Comparison of ENCODE assay signal across 23 cellular contexts in the genomic region with DNA sequence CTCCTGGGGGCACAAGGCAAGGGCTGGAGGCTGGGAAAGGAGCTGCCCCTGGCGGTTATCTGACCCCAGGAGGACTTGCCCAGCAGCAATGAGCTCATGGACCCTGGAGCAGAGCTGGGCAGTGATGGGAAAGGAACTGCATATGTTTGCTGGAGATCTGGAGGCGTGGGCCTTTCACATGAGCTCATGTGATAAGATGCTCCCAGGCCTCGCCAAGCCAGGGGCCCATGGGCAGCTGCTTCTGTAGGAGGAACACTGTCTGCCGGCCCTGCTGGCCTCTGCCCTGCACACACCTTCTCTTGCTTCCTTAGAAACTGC. TPM values are rescaled to one million over a fixed set of nuclear protein-coding genes. Genes with fewer than 3 reads are reported as not detected.
DNase-seq lines count a peak whose midpoint lies in the region; ATAC-seq and TF ChIP-seq lines count a peak whose summit lies in the region.
"Had no signal": no experiment of that assay in that cellular context is flagged by ENCODE, and none has a peak within 500 bp of the region (broad histone marks: within the 10 kb centered on the region; RNA-seq: fewer than 3 reads in every experiment).

No MANE protein-coding gene starts in this region.

- H4K91ac ChIP-seq in mesenchymal stem cell (ENCODE audit: low read length) = no peak overlapping the region

- H3K27me3 ChIP-seq in AG04450 (ENCODE audit: control insufficient read depth, insufficient read depth, low read length) (peaks cover 29% of the 10 kb centered on the region), neural progenitor cell (peaks cover 11% of the 10 kb centered on the region), mesenchymal stem cell (ENCODE audit: control insufficient read depth in 1 of 2, insufficient read depth in 1 of 2, low read length in 2 of 2) (peaks cover 25 to 58% of the 10 kb centered on the region in 2 experiments)
- H3K27me3 ChIP-seq: dorsolateral prefrontal cortex, upper lobe of right lung had no signal

- H2BK5ac ChIP-seq in mesenchymal stem cell (ENCODE audit: low read depth, low read length, poor library complexity, severe bottlenecking) = no peak overlapping the region

- peak overlapping the region; percentile 9 for H2AFZ ChIP-seq in neural progenitor cell (replicated peaks)
- H2AFZ ChIP-seq in mesenchymal stem cell (ENCODE audit: low read depth, low read length) = no peak overlapping the region

- H3K9me3 ChIP-seq in AG04450 (ENCODE audit: control insufficient read depth, insufficient read depth, low read length) (no peaks in the 10 kb centered on the region; the same call in 1 of the 2 replicates), neural progenitor cell (ENCODE audit: low read depth) (no peaks in the 10 kb centered on the region), mesenchymal stem cell (ENCODE audit: control insufficient read depth, low read length) (no peaks in the 10 kb centered on the region)
- H3K9me3 ChIP-seq: upper lobe of right lung had no signal

- ATAC-seq in GM18867 (IDR thresholded peaks at IDR 0.05; ENCODE audit: unreplicated experiment) (no peak), HG03571 (IDR thresholded peaks at IDR 0.05; ENCODE audit: unreplicated experiment) (no peak), HG03108 (IDR thresholded peaks at IDR 0.05; ENCODE audit: unreplicated experiment) (no peak)
- ATAC-seq: foreskin keratinocyte, HCT116, upper lobe of right lung had no signal

- no peak overlapping the region for H2BK12ac ChIP-seq in mesenchymal stem cell (ENCODE audit: low read length in 2 of 2)

- no peak overlapping the region for H3K18ac ChIP-seq in mesenchymal stem cell (ENCODE audit: low read depth in 1 of 2, low read length in 2 of 2)

- no peaks in the 10 kb centered on the region for H3K4me1 Mint-ChIP-seq in neural progenitor cell
- H3K4me1 Mint-ChIP-seq: central memory CD8-positive, alpha-beta T cell had no signal

- no peaks in the 10 kb centered on the region for H4K20me1 ChIP-seq in neural progenitor cell (ENCODE audit: low read depth)

- H3K79me1 ChIP-seq in mesenchymal stem cell (replicated peaks; ENCODE audit: low read length, poor library complexity, severe bottlenecking) = no peaks in the 10 kb centered on the region

- H3K9ac ChIP-seq in neural progenitor cell (no peak overlapping the region), mesenchymal stem cell (ENCODE audit: low read length) (no peak overlapping the region)

- no peak overlapping the region for H3K27ac Mint-ChIP-seq in neural progenitor cell

- no peaks in the 10 kb centered on the region for H3K36me3 ChIP-seq in neural progenitor cell
- no peaks in the 10 kb centered on the region for H3K36me3 ChIP-seq in mesenchymal stem cell (ENCODE audit: control insufficient read depth in 1 of 2, insufficient read depth in 2 of 2, low read depth in 1 of 2, low read length in 2 of 2)
- H3K36me3 ChIP-seq: upper lobe of right lung had no signal

- CTCF ChIA-PET in AG04450 (lab: Charles Lee) = interaction anchor here (0.8 kb wide), 1 partner anchor 34 kb away, joined by 3 read pairs; no protein-coding TSS in a partner anchor

- no peak overlapping the region for H2BK15ac ChIP-seq in mesenchymal stem cell (ENCODE audit: low read depth, poor library complexity, severe bottlenecking)

- no peaks in the 10 kb centered on the region for H3K9me3 Mint-ChIP-seq in neural progenitor cell
- H3K9me3 Mint-ChIP-seq: central memory CD8-positive, alpha-beta T cell had no signal

- no peak overlapping the region for H2BK120ac ChIP-seq in mesenchymal stem cell (ENCODE audit: low read depth, low read length)

- no peaks in the 10 kb centered on the region for H3K36me3 Mint-ChIP-seq in neural progenitor cell

- H3K4me3 ChIP-seq in AG04450 (ENCODE audit: low read depth, low read length) = no peak overlapping the region
- no peak overlapping the region for H3K4me3 ChIP-seq in fibroblast of pulmonary artery (replicated peaks; ENCODE audit: low read depth, low read length)
- no peak overlapping the region for H3K4me3 ChIP-seq in neural progenitor cell
- H3K4me3 ChIP-seq in mesenchymal stem cell (ENCODE audit: insufficient read depth in 1 of 2, low read depth in 1 of 2, low read length in 2 of 2) = no peak overlapping the region
- H3K4me3 ChIP-seq: dorsolateral prefrontal cortex, upper lobe of right lung had no signal

- H3K79me2 ChIP-seq in neural progenitor cell (ENCODE audit: low read depth) = no peaks in the 10 kb centered on the region

- no peak overlapping the region for H3K4me3 Mint-ChIP-seq in neural progenitor cell
- H3K4me3 Mint-ChIP-seq: central memory CD8-positive, alpha-beta T cell had no signal

- no peaks in the 10 kb centered on the region for H3F3A ChIP-seq in neural progenitor cell (ENCODE audit: low read depth)

- POLR2A ChIA-PET in AG04450 (lab: Yijun Ruan, JAX) = no interaction called here

- no peak for TF ChIP-seq CTCF in AG04450 (IDR thresholded peaks at IDR 0.05; ENCODE audit: low read depth, low read length)
- TF ChIP-seq CTCF in fibroblast of pulmonary artery (IDR thresholded peaks at IDR 0.05; ENCODE audit: low read length, missing control alignments) = no peak
- TF ChIP-seq CTCF in neural progenitor cell (IDR thresholded peaks at IDR 0.05) = no peak

- no peak overlapping the region for H2AK5ac ChIP-seq in mesenchymal stem cell (ENCODE audit: low read length, severe bottlenecking)

- peaks cover 12% of the 10 kb centered on the region for H3K27me3 Mint-ChIP-seq in neural progenitor cell (ENCODE audit: insufficient read depth, low read depth)

- H3K27ac ChIP-seq in AG04450 (ENCODE audit: low read depth, low read length) (peak overlapping the region; percentile 11), neural progenitor cell (no peak overlapping the region), mesenchymal stem cell (ENCODE audit: low read length, poor library complexity, severe bottlenecking) (no peak overlapping the region)
- H3K27ac ChIP-seq: dorsolateral prefrontal cortex, epithelial cell of prostate, foreskin keratinocyte, upper lobe of right lung had no signal

- peak overlapping the region in 1 of 2 experiments; percentile 28 for H3K4ac ChIP-seq in mesenchymal stem cell (ENCODE audit: low read depth in 1 of 2, low read length in 2 of 2)

- H3K4me1 ChIP-seq in neural progenitor cell = no peaks in the 10 kb centered on the region
- H3K4me1 ChIP-seq in mesenchymal stem cell (ENCODE audit: control insufficient read depth, insufficient read depth, low read depth, low read length) = peaks cover 4% of the 10 kb centered on the region
- H3K4me1 ChIP-seq: foreskin keratinocyte, upper lobe of right lung had no signal

- DNase-seq in AG04450 (ENCODE audit: low read depth, low spot score) = no peak
- peak; percentile 84 for DNase-seq in NCI-H226
- DNase-seq in fibroblast of pulmonary artery (ENCODE audit: low read depth) = peak; percentile 18
- DNase-seq in neural progenitor cell (ENCODE audit: low spot score) = no peak
- DNase-seq in mesenchymal stem cell = no peak
- DNase-seq: activated CD4-positive, alpha-beta T cell treated with anti-CD3 and anti-CD28 coated beads for 4 hours; activated naive CD4-positive, alpha-beta T cell treated with anti-CD3 and anti-CD28 coated beads, Interleukin-2, amount 50 U/mL, for 16 hours; dorsolateral prefrontal cortex; foreskin keratinocyte; NCI-H187 treated with DMSO at 0.1 percent for 48 hours; NCI-H2227 treated with DMSO at 0.1 percent for 48 hours; NCI-H82; occipital lobe; SHP77 treated with DMSO at 0.1 percent for 48 hours; upper lobe of right lung had no signal

- no peak overlapping the region for H3K23ac ChIP-seq in mesenchymal stem cell (ENCODE audit: low read length in 2 of 2)

- H3K14ac ChIP-seq in mesenchymal stem cell (ENCODE audit: low read length in 2 of 2) = no peak overlapping the region

- H3K4me2 ChIP-seq in neural progenitor cell (no peak overlapping the region), mesenchymal stem cell (ENCODE audit: low read length, poor library complexity, severe bottlenecking) (no peak overlapping the region)

- no peak overlapping the region for H4K8ac ChIP-seq in mesenchymal stem cell (ENCODE audit: low read length)

- WGBS in mesenchymal stem cell = 84% methylated on average over 4 of the region's 4 CpGs

RNA-seq across cellular contexts. Expression of a gene that starts 9.0 kb away (rescaled TPM):
- not detected in 2 replicates for polyA plus RNA-seq in AG04450 (2011; rRNA removed)
- not detected in 2 replicates for polyA minus RNA-seq in AG04450 (2011; rRNA and poly(A)+ RNA removed)
- not detected in 2 replicates for total RNA-seq in neural progenitor cell (ENCODE audit: low replicate concordance)
- polyA plus RNA-seq in mesenchymal stem cell (2013, experiment 1 of 2) = not detected
- not detected for polyA plus RNA-seq in mesenchymal stem cell (2013, experiment 2 of 2)
- total RNA-seq: foreskin keratinocyte, HT1080, occipital lobe, upper lobe of right lung had no signal
- polyA plus RNA-seq: foreskin keratinocyte, keratinocyte had no signal

RNA-seq across cellular contexts. Expression of a gene that starts 26.3 kb away (rescaled TPM):
- 8.2 and 9.9 TPM in 2 replicates for polyA plus RNA-seq in AG04450 (2011; rRNA removed)
- 11.3 and 15.2 TPM in 2 replicates for polyA minus RNA-seq in AG04450 (2011; rRNA and poly(A)+ RNA removed)
- total RNA-seq in neural progenitor cell (ENCODE audit: low replicate concordance) = 23.2 and 35.3 TPM in 2 replicates
- polyA plus RNA-seq in mesenchymal stem cell (2013, experiment 1 of 2) = 11.9 TPM
- polyA plus RNA-seq in mesenchymal stem cell (2013, experiment 2 of 2) = 11.8 TPM

Comparison
In these comparisons a context has a peak if more than half of its experiments do, and no peak if none do; other contexts are left out.
1. DNase-seq: peak in NCI-H226 (single experiment) and fibroblast of pulmonary artery (single experiment); none in AG04450 (single experiment), neural progenitor cell (single experiment) and mesenchymal stem cell (single experiment).